In the genomic region with DNA sequence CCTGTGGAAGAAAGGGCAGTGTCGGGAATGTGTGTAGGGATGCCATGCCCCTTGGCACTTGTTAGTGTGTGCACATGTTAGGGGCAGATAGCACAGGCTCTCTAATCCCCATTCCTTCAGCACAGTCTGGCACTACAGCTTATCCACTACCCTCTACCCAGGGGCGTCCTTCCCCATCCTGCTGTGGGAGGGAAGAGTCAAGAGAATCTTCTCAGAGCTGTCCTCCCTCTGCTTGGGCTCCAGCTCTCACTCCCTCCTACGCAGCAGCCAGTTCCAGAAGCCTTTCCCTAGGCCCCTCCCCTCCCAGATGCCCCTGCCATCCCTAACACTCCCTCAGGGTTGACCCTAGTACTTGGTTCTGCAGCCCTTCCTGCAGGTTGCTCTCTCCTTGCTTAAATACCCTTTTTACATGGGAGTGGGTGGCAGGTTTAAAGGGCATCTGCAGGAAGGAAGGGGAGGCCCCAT, we compare ENCODE assay signal across 16 cellular contexts. TPM values are rescaled to one million over a fixed set of nuclear protein-coding genes. Genes with fewer than 3 reads are reported as not detected.
DNase-seq lines count a peak whose midpoint lies in the region; ATAC-seq and TF ChIP-seq lines count a peak whose summit lies in the region.
"Had no signal": no experiment of that assay in that cellular context is flagged by ENCODE, and none has a peak within 500 bp of the region (broad histone marks: within the 10 kb centered on the region; RNA-seq: fewer than 3 reads in every experiment).

No MANE protein-coding gene starts in this region.

- TF ChIP-seq EP300 in Ishikawa (IDR thresholded peaks at IDR 0.05; ENCODE audit: borderline replicate concordance): no peak

- intact Hi-C loops in sciatic nerve (cut with DNase I): no loop called here

- peaks cover 22% of the 10 kb centered on the region for H3K4me1 Mint-ChIP-seq in nephron progenitor cell

- peak; percentile 6 for ATAC-seq in sciatic nerve

- no peak for TF ChIP-seq CTCF in nephron progenitor cell (IDR thresholded peaks at IDR 0.05)

- H3K27ac Mint-ChIP-seq in nephron progenitor cell: no peak overlapping the region
- H3K27ac Mint-ChIP-seq: activated CD4-positive, alpha-beta memory T cell treated with anti-CD3 and anti-CD28 coated beads for 36 hours; H9 had no signal

- peak; percentile 3 for DNase-seq in activated naive CD4-positive, alpha-beta T cell treated with anti-CD3 and anti-CD28 coated beads, Interleukin-2, amount 50 U/mL, for 16 hours
- DNase-seq in activated naive CD4-positive, alpha-beta T cell treated with Interleukin-2 at 50 U/mL for 16 hours: no peak
- DNase-seq in epidermal melanocyte (ENCODE audit: insufficient read length, low spot score) (peak; percentile 15), sciatic nerve (ENCODE audit: low spot score) (peak; percentile 46), nephron progenitor cell (no peak), mucosa of gallbladder (ENCODE audit: low spot score) (no peak), NOMO-1 treated with dmso at 0.1 percent for 144 hours (lab: John Stamatoyannopoulos, UW; ENCODE audit: unreplicated experiment) (no peak)
- DNase-seq: activated CD4-positive, CD25-positive, alpha-beta regulatory T cell; activated effector memory CD4-positive, alpha-beta T cell treated with anti-CD3 and anti-CD28 coated beads, Interleukin-2, amount 50 U/mL, for 16 hours; NCI-H1436 treated with DMSO at 0.1 percent for 48 hours; occipital lobe; SW 1271 had no signal

- peaks cover 30% of the 10 kb centered on the region for H3K27me3 Mint-ChIP-seq in nephron progenitor cell (ENCODE audit: low read depth, poor library complexity)
- H3K27me3 Mint-ChIP-seq: activated CD4-positive, alpha-beta memory T cell treated with anti-CD3 and anti-CD28 coated beads for 36 hours had no signal

- no peaks in the 10 kb centered on the region for H3K36me3 Mint-ChIP-seq in nephron progenitor cell (ENCODE audit: low read depth)

- H3K9me3 Mint-ChIP-seq in nephron progenitor cell: no peaks in the 10 kb centered on the region
- H3K9me3 Mint-ChIP-seq: H9 had no signal

- H3K4me3 Mint-ChIP-seq in nephron progenitor cell: no peak overlapping the region
- H3K4me3 Mint-ChIP-seq: activated CD4-positive, alpha-beta memory T cell treated with anti-CD3 and anti-CD28 coated beads for 36 hours had no signal

- TF ChIP-seq RAD21 in Ishikawa (IDR thresholded peaks at IDR 0.05; ENCODE audit: low read depth): no peak

TF ChIP-seq in Ishikawa, 13 proteins besides CTCF, POLR2A, EP300 and RAD21:
- TF ChIP-seq, protein P1, sequence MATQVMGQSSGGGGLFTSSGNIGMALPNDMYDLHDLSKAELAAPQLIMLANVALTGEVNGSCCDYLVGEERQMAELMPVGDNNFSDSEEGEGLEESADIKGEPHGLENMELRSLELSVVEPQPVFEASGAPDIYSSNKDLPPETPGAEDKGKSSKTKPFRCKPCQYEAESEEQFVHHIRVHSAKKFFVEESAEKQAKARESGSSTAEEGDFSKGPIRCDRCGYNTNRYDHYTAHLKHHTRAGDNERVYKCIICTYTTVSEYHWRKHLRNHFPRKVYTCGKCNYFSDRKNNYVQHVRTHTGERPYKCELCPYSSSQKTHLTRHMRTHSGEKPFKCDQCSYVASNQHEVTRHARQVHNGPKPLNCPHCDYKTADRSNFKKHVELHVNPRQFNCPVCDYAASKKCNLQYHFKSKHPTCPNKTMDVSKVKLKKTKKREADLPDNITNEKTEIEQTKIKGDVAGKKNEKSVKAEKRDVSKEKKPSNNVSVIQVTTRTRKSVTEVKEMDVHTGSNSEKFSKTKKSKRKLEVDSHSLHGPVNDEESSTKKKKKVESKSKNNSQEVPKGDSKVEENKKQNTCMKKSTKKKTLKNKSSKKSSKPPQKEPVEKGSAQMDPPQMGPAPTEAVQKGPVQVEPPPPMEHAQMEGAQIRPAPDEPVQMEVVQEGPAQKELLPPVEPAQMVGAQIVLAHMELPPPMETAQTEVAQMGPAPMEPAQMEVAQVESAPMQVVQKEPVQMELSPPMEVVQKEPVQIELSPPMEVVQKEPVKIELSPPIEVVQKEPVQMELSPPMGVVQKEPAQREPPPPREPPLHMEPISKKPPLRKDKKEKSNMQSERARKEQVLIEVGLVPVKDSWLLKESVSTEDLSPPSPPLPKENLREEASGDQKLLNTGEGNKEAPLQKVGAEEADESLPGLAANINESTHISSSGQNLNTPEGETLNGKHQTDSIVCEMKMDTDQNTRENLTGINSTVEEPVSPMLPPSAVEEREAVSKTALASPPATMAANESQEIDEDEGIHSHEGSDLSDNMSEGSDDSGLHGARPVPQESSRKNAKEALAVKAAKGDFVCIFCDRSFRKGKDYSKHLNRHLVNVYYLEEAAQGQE (IDR thresholded peaks at IDR 0.05; ENCODE audit: low read depth): 0 out of 2 replicates have a peak, but pooled peaks have one; percentile 6
- TF ChIP-seq, protein P2, sequence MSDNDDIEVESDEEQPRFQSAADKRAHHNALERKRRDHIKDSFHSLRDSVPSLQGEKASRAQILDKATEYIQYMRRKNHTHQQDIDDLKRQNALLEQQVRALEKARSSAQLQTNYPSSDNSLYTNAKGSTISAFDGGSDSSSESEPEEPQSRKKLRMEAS (IDR thresholded peaks at IDR 0.05): no peak

RNA-seq across cellular contexts. Expression of a gene that starts 0.8 kb away (rescaled TPM):
- total RNA-seq in sciatic nerve (0.40 TPM), mucosa of gallbladder (0.29 TPM)
- total RNA-seq: vagina had no signal

RNA-seq across cellular contexts. Expression of a gene that starts 35.0 kb away (rescaled TPM):
- 35.8 TPM for total RNA-seq in sciatic nerve
- total RNA-seq in mucosa of gallbladder: 86.0 TPM

Comparison
In these comparisons a context has a peak if more than half of its experiments do, and no peak if none do; other contexts are left out.
1. DNase-seq: peak in activated naive CD4-positive, alpha-beta T cell treated with anti-CD3 and anti-CD28 coated beads, Interleukin-2, amount 50 U/mL, for 16 hours (single experiment), epidermal melanocyte (single experiment) and sciatic nerve (single experiment); none in activated naive CD4-positive, alpha-beta T cell treated with Interleukin-2 at 50 U/mL for 16 hours (single experiment), nephron progenitor cell (single experiment), mucosa of gallbladder (single experiment) and NOMO-1 treated with dmso at 0.1 percent for 144 hours (single experiment).